Comparison of ENCODE assay signal across 24 cellular contexts in genomic region chr5:15880201-15880600, GRCh38.
DNase-seq lines count a peak whose midpoint lies in the region; ATAC-seq, FAIRE-seq and TF ChIP-seq lines count a peak whose summit lies in the region.
"Had no signal": no experiment of that assay in that cellular context is flagged by ENCODE, and none has a peak within 500 bp of the region (broad histone marks: within the 10 kb centered on the region; RNA-seq: fewer than 3 reads in every experiment).

No MANE protein-coding gene starts in this region.

- H3K18ac ChIP-seq in H1 (ENCODE audit: extremely low read depth, low read length): no peak overlapping the region

- peak; percentile 33 to 58 for DNase-seq in NCI-H524 (lab: John Stamatoyannopoulos, UW)
- no peak for DNase-seq in H1 (ENCODE audit: low read depth in 1 of 2, low spot score in 2 of 2)
- DNase-seq in cortex of kidney (lab: John Stamatoyannopoulos, UW): no peak
- no peak for DNase-seq in stimulated activated CD4-positive, alpha-beta T cell treated with anti-CD3 and anti-CD28 coated beads, Interleukin-2, amount 100 ng/mL, for 48 hours
- DNase-seq: 8988T; ACHN; AML-193; BE2C; CD4-positive, alpha-beta T cell; CD8-positive, alpha-beta memory T cell; DMS 273 treated with DMSO at 0.1 percent for 48 hours; DMS79; EL; GDM1; HCEC 1CT had no signal

- H3K14ac ChIP-seq in H1 (ENCODE audit: insufficient read length): no peak overlapping the region

- H3K79me2 ChIP-seq in KMS-11 (ENCODE audit: insufficient read depth, low read depth) (no peaks in the 10 kb centered on the region), H1 (ENCODE audit: control insufficient read depth in 1 of 2, insufficient read depth in 2 of 2, low read length in 2 of 2) (no peaks in the 10 kb centered on the region; a peak in 1 of 4 replicates)

- no peaks in the 10 kb centered on the region for H3K36me3 ChIP-seq in KMS-11 (ENCODE audit: insufficient read depth)
- no peaks in the 10 kb centered on the region for H3K36me3 ChIP-seq in H1 (ENCODE audit: control insufficient read depth in 2 of 4, insufficient read depth in 4 of 4, low read length in 3 of 4)
- H3K36me3 ChIP-seq: BE2C; BLaER1 treated with 17β-estradiol and CSF1 and Interleukin-3, amounts not matched to agents 10 nM and 100 nM had no signal

- no peak overlapping the region for H2BK5ac ChIP-seq in H1 (ENCODE audit: low read depth, low read length)

- no peak overlapping the region for H3K23ac ChIP-seq in H1 (ENCODE audit: insufficient read length)

- POLR2A ChIA-PET in H1 (lab: Charles Lee; ENCODE audit: partially characterized antibody): no interaction called here

- no peak overlapping the region for H4K91ac ChIP-seq in H1 (replicated peaks; ENCODE audit: insufficient read length, low read length)

- H3K4me2 ChIP-seq in KMS-11 (peak overlapping the region; percentile 27; the same call in 1 of the 2 replicates), H1 (ENCODE audit: insufficient read depth in 1 of 2, low read depth in 2 of 2, low read length in 2 of 2) (no peak overlapping the region)
- H3K4me2 ChIP-seq: A549; BLaER1 treated with 17β-estradiol and CSF1 and Interleukin-3, amounts not matched to agents 10 nM and 100 nM; GM23338 had no signal

- H4K8ac ChIP-seq in H1 (ENCODE audit: extremely low read depth, insufficient read depth, low read length): 0 out of 2 replicates have a peak overlapping the region, but pooled peaks have one; percentile 51

- no peak overlapping the region for H2BK12ac ChIP-seq in H1 (ENCODE audit: low read depth, low read length)

- WGBS in H1 (ENCODE audit: extremely low coverage in 1 of 2, insufficient coverage in 1 of 2, insufficient read length in 1 of 2, insufficient replicate concordance in 2 of 2, low coverage in 1 of 2, low lambda C conversion rate in 2 of 2, missing lambda C conversion rate in 1 of 2), 2 experiments: 88% methylated on average over 3 of the region's 3 CpGs; no CpG with 5 or more reads in 1 of the 2 experiments

- H3K79me1 ChIP-seq in H1 (ENCODE audit: low read depth, low read length): no peaks in the 10 kb centered on the region

- H3K9ac ChIP-seq in KMS-11 (no peak overlapping the region), H1 (replicated peaks in 1 of 4; ENCODE audit: extremely low read depth in 1 of 4, low read depth in 3 of 4, low read length in 3 of 4) (no peak overlapping the region)
- H3K9ac ChIP-seq: BLaER1 treated with 17β-estradiol and CSF1 and Interleukin-3, amounts not matched to agents 10 nM and 100 nM had no signal

- H3K4me3 ChIP-seq in KMS-11 (IDR thresholded peaks at IDR 0.05; ENCODE audit: insufficient read depth, low read depth, low read length) (no peak overlapping the region), H1 (ENCODE audit: extremely low read depth in 1 of 4, insufficient read depth in 2 of 4, low read depth in 3 of 4, low read length in 4 of 4) (no peak overlapping the region)
- H3K4me3 ChIP-seq: A549; BLaER1 treated with 17β-estradiol and CSF1 and Interleukin-3, amounts not matched to agents 10 nM and 100 nM; GM12878; GM23338 had no signal

- no peaks in the 10 kb centered on the region for H3K23me2 ChIP-seq in H1 (ENCODE audit: low read depth, low read length)

- TF ChIP-seq EP300 in H1 (IDR thresholded peaks at IDR 0.05; ENCODE audit: borderline replicate concordance in 1 of 2, low read depth in 2 of 2, low read length in 2 of 2): no peak

- TF ChIP-seq CTCF in KMS-11 (conservative IDR thresholded peaks at IDR 0.05; ENCODE audit: low read depth, low read length) (no peak), H1 (IDR thresholded peaks at IDR 0.05; ENCODE audit: control extremely low read depth in 1 of 3, insufficient read depth in 1 of 3, low read depth in 1 of 3, low read length in 3 of 3) (no peak)

- H2AFZ ChIP-seq in KMS-11 (ENCODE audit: low read depth): no peak overlapping the region
- H2AFZ ChIP-seq in H1 (ENCODE audit: low read length): no peak overlapping the region
- H2AFZ ChIP-seq: GM23338 had no signal

- no peak overlapping the region for H2BK20ac ChIP-seq in H1 (ENCODE audit: low read length)

- H3K4ac ChIP-seq in H1 (replicated peaks; ENCODE audit: insufficient read length, low read depth, low read length): no peak overlapping the region

- no peak overlapping the region for H2BK15ac ChIP-seq in H1 (ENCODE audit: low read length)

- no peak for FAIRE-seq in H1 (lab: Jason Lieb, UNC)
- FAIRE-seq: A549, D721Med, GM12878, GM19239, H54 had no signal

- ATAC-seq in HG03460 (IDR thresholded peaks at IDR 0.05; ENCODE audit: unreplicated experiment): no peak
- ATAC-seq: A549, GM12878, GM23338 had no signal

- H4K20me1 ChIP-seq in KMS-11 (ENCODE audit: insufficient read depth) (no peaks in the 10 kb centered on the region), H1 (replicated peaks in 1 of 2; ENCODE audit: control insufficient read depth in 1 of 2, insufficient read depth in 2 of 2, low read length in 2 of 2) (no peaks in the 10 kb centered on the region)
- H4K20me1 ChIP-seq: BLaER1 treated with 17β-estradiol and CSF1 and Interleukin-3, amounts not matched to agents 10 nM and 100 nM had no signal

- H4K5ac ChIP-seq in H1 (ENCODE audit: insufficient read length, low read depth, low read length): no peak overlapping the region

- TF ChIP-seq POLR2A in H1 (IDR thresholded peaks at IDR 0.05; ENCODE audit: control extremely low read depth in 1 of 2, low read depth in 2 of 2, low read length in 2 of 2): no peak

- H2BK120ac ChIP-seq in H1 (replicated peaks; ENCODE audit: low read depth, low read length): no peak overlapping the region

- H3K4me1 ChIP-seq in KMS-11 (ENCODE audit: low read depth, poor library complexity, severe bottlenecking): peaks cover 14% of the 10 kb centered on the region
- H3K4me1 ChIP-seq in H1 (replicated peaks in 1 of 4; ENCODE audit: control insufficient read depth in 3 of 4, insufficient read depth in 4 of 4, low read length in 3 of 4): no peaks in the 10 kb centered on the region
- H3K4me1 ChIP-seq: A549; BE2C; BLaER1 treated with 17β-estradiol and CSF1 and Interleukin-3, amounts not matched to agents 10 nM and 100 nM had no signal

- no peak overlapping the region for H2AK5ac ChIP-seq in H1 (ENCODE audit: low read depth, low read length)

- H3K56ac ChIP-seq in H1 (replicated peaks; ENCODE audit: insufficient read length, low read depth, low read length): no peak overlapping the region

- CTCF ChIA-PET in H1 (lab: Charles Lee; ENCODE audit: partially characterized antibody): interaction anchor here (0.8 to 0.9 kb wide), 3 partner anchors 9 to 55 kb away, joined by 3 read pairs; no protein-coding TSS in a partner anchor

- no peak overlapping the region for H3K27ac ChIP-seq in KMS-11
- no peak overlapping the region for H3K27ac ChIP-seq in H1 (ENCODE audit: low read depth, low read length)
- H3K27ac ChIP-seq: A549; BLaER1 treated with 17β-estradiol and CSF1 and Interleukin-3, amounts not matched to agents 10 nM and 100 nM had no signal

- no peaks in the 10 kb centered on the region for H3K27me3 ChIP-seq in KMS-11 (ENCODE audit: insufficient read depth, low read depth)
- H3K27me3 ChIP-seq in H1 (replicated peaks in 1 of 4; ENCODE audit: control insufficient read depth in 3 of 4, extremely low read depth in 1 of 4, insufficient read depth in 3 of 4, low read length in 3 of 4): no peaks in the 10 kb centered on the region
- H3K27me3 ChIP-seq: BE2C; BLaER1 treated with 17β-estradiol and CSF1 and Interleukin-3, amounts not matched to agents 10 nM and 100 nM had no signal

- TF ChIP-seq RAD21 in H1 (IDR thresholded peaks at IDR 0.05 in 1 of 2, conservative IDR thresholded peaks at IDR 0.05 in 1 of 2; ENCODE audit: low read depth in 2 of 2, low read length in 2 of 2): no peak

- no peaks in the 10 kb centered on the region for H3K9me3 ChIP-seq in H1 (ENCODE audit: insufficient read depth in 2 of 2, low read depth in 1 of 2, low read length in 1 of 2)
- H3K9me3 ChIP-seq: A549; BE2C; BLaER1 treated with 17β-estradiol and CSF1 and Interleukin-3, amounts not matched to agents 10 nM and 100 nM had no signal

TF ChIP-seq in H1, 55 proteins besides CTCF, POLR2A, EP300 and RAD21:
- TF ChIP-seq MAFK (IDR thresholded peaks at IDR 0.05; ENCODE audit: low read depth, low read length) (no peak), SRF (IDR thresholded peaks at IDR 0.05; ENCODE audit: low read depth, low read length) (no peak), POLR2AphosphoS5 (IDR thresholded peaks at IDR 0.05; ENCODE audit: low read depth, low read length) (no peak), BRCA1 (IDR thresholded peaks at IDR 0.05; ENCODE audit: low read depth, low read length) (no peak), BCL11A (IDR thresholded peaks at IDR 0.05; ENCODE audit: low read depth in 2 of 2, low read length in 2 of 2) (no peak), JUN (IDR thresholded peaks at IDR 0.05; ENCODE audit: low read depth, low read length) (no peak), TAF1 (IDR thresholded peaks at IDR 0.05; ENCODE audit: low read depth, low read length) (no peak), RXRA (IDR thresholded peaks at IDR 0.05; ENCODE audit: insufficient read depth, low read depth, low read length) (no peak), TAF7 (optimal IDR thresholded peaks at IDR 0.05; ENCODE audit: borderline replicate concordance, low read depth, low read length) (no peak), RFX5 (IDR thresholded peaks at IDR 0.05; ENCODE audit: borderline replicate concordance, low read depth, low read length) (no peak), KDM5A (IDR thresholded peaks at IDR 0.05; ENCODE audit: low read length) (no peak), SIX5 (IDR thresholded peaks at IDR 0.05; ENCODE audit: low read depth, low read length) (no peak), SP1 (IDR thresholded peaks at IDR 0.05; ENCODE audit: low read depth, low read length) (no peak), RBBP5 (IDR thresholded peaks at IDR 0.05; ENCODE audit: borderline replicate concordance, low read depth, low read length) (no peak), CHD1 (IDR thresholded peaks at IDR 0.05; ENCODE audit: low read depth, low read length) (no peak), HDAC2 (IDR thresholded peaks at IDR 0.05; ENCODE audit: borderline replicate concordance in 1 of 2, low read depth in 2 of 2, low read length in 2 of 2) (no peak), GTF2F1 (IDR thresholded peaks at IDR 0.05; ENCODE audit: borderline replicate concordance, low read depth, low read length) (no peak), POU5F1 (IDR thresholded peaks at IDR 0.05; ENCODE audit: low read depth, low read length) (no peak), ZNF274 (IDR thresholded peaks at IDR 0.05; ENCODE audit: borderline replicate concordance, extremely low read depth, low read length) (no peak), CBX5 (IDR thresholded peaks at IDR 0.05; ENCODE audit: low read depth, low read length) (no peak)

Comparison
In these comparisons a context has a peak if more than half of its experiments do, and no peak if none do; other contexts are left out.
1. DNase-seq: peak in NCI-H524 (2 of 2); none in H1 (0 of 2), cortex of kidney (single experiment) and stimulated activated CD4-positive, alpha-beta T cell treated with anti-CD3 and anti-CD28 coated beads, Interleukin-2, amount 100 ng/mL, for 48 hours (0 of 2).